1 cellular context compared by ENCODE assay signal in genomic region chr1:41622859-41623732, GRCh38.
TF ChIP-seq lines count a peak whose summit lies in the region.

No MANE protein-coding gene starts in this region.

TF ChIP-seq in GM12878, 131 proteins besides CTCF, POLR2A, EP300 and RAD21 (continued from another document):
- peak; percentile 10; the same call in 1 of the 2 replicates for TF ChIP-seq MLLT1 (IDR thresholded peaks at IDR 0.05)
